8 cellular contexts compared by ENCODE assay signal in genomic region chr6:26483727-26484126, GRCh38. TPM values are rescaled to one million over a fixed set of nuclear protein-coding genes. Genes with fewer than 3 reads are reported as not detected.
"Had no signal": no experiment of that assay in that cellular context is flagged by ENCODE, and none has a peak within 500 bp of the region (broad histone marks: within the 10 kb centered on the region; RNA-seq: fewer than 3 reads in every experiment).

No MANE protein-coding gene starts in this region.

- H3K4me3 ChIP-seq: GM23248, HAP-1 had no signal

- H2AFZ ChIP-seq: GM23248 had no signal

- H3K27ac ChIP-seq: GM23248 had no signal

- H3K9ac ChIP-seq: GM23248 had no signal

- H3K36me3 ChIP-seq: HAP-1 had no signal

- DNase-seq: GM23248, GOT3, H7, IMR-90 had no signal

- H3K4me1 ChIP-seq: HAP-1 had no signal

- ATAC-seq: HCT116 had no signal

RNA-seq across cellular contexts. Expression of gene BTN1A1, which starts 16.4 kb away (rescaled TPM):
- total RNA-seq: H4, H7, HT-29, IMR-90 had no signal
- polyA plus RNA-seq: GM23248, IMR-90 had no signal
